In the genomic region with DNA sequence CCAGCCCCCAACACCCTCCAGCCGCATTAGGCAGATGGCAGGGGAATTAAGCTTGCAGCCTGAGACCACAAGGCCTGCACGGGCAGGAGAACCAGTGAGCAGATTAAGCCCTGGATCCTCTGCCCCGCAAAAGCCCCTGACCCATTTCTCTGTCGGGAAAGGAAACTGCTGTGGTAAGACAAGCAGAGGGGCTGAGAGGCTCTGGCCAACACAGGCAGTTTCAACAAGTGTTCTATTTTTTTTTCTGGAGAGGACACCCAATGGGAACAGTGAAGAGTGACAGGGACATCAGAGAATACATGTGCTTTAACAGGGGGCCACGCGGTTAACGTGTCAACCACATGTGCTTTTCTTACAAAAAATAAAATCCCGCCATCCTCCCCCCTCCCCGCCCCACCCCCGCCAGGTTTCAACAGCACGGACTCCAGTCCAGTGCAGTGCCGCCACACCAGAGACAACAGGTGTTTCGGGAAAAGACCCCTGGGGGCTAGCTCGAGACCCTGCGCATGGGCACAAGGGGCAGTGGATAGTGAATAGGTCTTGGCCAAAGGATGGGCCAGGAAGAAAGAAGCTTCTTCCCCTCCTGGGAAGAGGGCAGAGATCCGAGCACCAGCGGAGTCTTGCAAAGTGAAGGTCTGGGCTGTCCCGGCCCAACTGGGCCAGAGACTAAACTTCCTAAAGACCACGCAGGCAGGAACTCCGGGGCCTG, we compare ENCODE assay signal across 8 cellular contexts. TPM values are rescaled to one million over a fixed set of nuclear protein-coding genes. Genes with fewer than 3 reads are reported as not detected.
DNase-seq lines count a peak whose midpoint lies in the region; ATAC-seq and TF ChIP-seq lines count a peak whose summit lies in the region.

No MANE protein-coding gene starts in this region.

- peaks cover 6% of the 10 kb centered on the region; the same call in 1 of the 2 replicates for H3K36me3 Mint-ChIP-seq in WTC11
- H3K36me3 Mint-ChIP-seq in stimulated activated naive CD8-positive, alpha-beta T cell treated with anti-CD3 and anti-CD28 coated beads, Interleukin-15, Interleukin-2, amounts not matched to agents 100 ng/mL and 50 ng/mL, for 24 hours (ENCODE audit: low read depth): peaks cover 14% of the 10 kb centered on the region

- DNase-seq in AG10803 (ENCODE audit: low read depth): no peak
- DNase-seq in WTC11 (ENCODE audit: low spot score): peak; percentile 38
- DNase-seq in ecto neural progenitor cell (ENCODE audit: low spot score): peak; percentile 50
- DNase-seq in pons (ENCODE audit: low spot score): no peak

- peaks cover 15% of the 10 kb centered on the region for H3K27me3 Mint-ChIP-seq in WTC11 (ENCODE audit: low read depth)
- peaks cover 14% of the 10 kb centered on the region for H3K27me3 Mint-ChIP-seq in stimulated activated naive CD8-positive, alpha-beta T cell treated with anti-CD3 and anti-CD28 coated beads, Interleukin-15, Interleukin-2, amounts not matched to agents 100 ng/mL and 50 ng/mL, for 24 hours

- peak overlapping the region; percentile 81 for H3K4me3 Mint-ChIP-seq in WTC11
- H3K4me3 Mint-ChIP-seq in stimulated activated naive CD8-positive, alpha-beta T cell treated with anti-CD3 and anti-CD28 coated beads, Interleukin-15, Interleukin-2, amounts not matched to agents 100 ng/mL and 50 ng/mL, for 24 hours: peak overlapping the region; percentile 78

- peaks cover 4% of the 10 kb centered on the region for H3K36me3 ChIP-seq in mesodermal cell (ENCODE audit: control insufficient read depth, insufficient read depth, low read length)

- no peak overlapping the region for H3K27ac ChIP-seq in mesodermal cell (ENCODE audit: low read depth, low read length, severe bottlenecking)

- CTCF ChIA-PET in WTC11 (lab: Charles Lee): interaction anchor here (1.0 to 2.2 kb wide), 4 partner anchors 57 to 432 kb away, joined by 3 to 13 read pairs (median 5); no protein-coding TSS in a partner anchor

- TF ChIP-seq CTCF in AG10803 (conservative IDR thresholded peaks at IDR 0.05; ENCODE audit: low read length) (no peak), WTC11 (IDR thresholded peaks at IDR 0.05) (no peak)

- no peaks in the 10 kb centered on the region for H3K9me3 Mint-ChIP-seq in WTC11
- H3K9me3 Mint-ChIP-seq in stimulated activated naive CD8-positive, alpha-beta T cell treated with anti-CD3 and anti-CD28 coated beads, Interleukin-15, Interleukin-2, amounts not matched to agents 100 ng/mL and 50 ng/mL, for 24 hours: no peaks in the 10 kb centered on the region

- ATAC-seq in GM18873 (IDR thresholded peaks at IDR 0.05; ENCODE audit: low FRiP score, unreplicated experiment) (peak; percentile 24), HG03571 (IDR thresholded peaks at IDR 0.05; ENCODE audit: unreplicated experiment) (peak; percentile 23), WTC11 (peak; percentile 35)

- peaks cover 44% of the 10 kb centered on the region for H3K4me1 Mint-ChIP-seq in WTC11
- H3K4me1 Mint-ChIP-seq in stimulated activated naive CD8-positive, alpha-beta T cell treated with anti-CD3 and anti-CD28 coated beads, Interleukin-15, Interleukin-2, amounts not matched to agents 100 ng/mL and 50 ng/mL, for 24 hours (ENCODE audit: low read depth): peaks cover 62% of the 10 kb centered on the region

- peaks cover 16% of the 10 kb centered on the region for H3K4me1 ChIP-seq in mesodermal cell (ENCODE audit: control insufficient read depth, insufficient read depth, low read length, poor library complexity, severe bottlenecking)

- H3K27ac Mint-ChIP-seq in WTC11: no peak overlapping the region; the same call in 1 of the 2 replicates
- H3K27ac Mint-ChIP-seq in stimulated activated naive CD8-positive, alpha-beta T cell treated with anti-CD3 and anti-CD28 coated beads, Interleukin-15, Interleukin-2, amounts not matched to agents 100 ng/mL and 50 ng/mL, for 24 hours: peak overlapping the region; percentile 87

- no peaks in the 10 kb centered on the region for H3K9me3 ChIP-seq in mesodermal cell (ENCODE audit: control insufficient read depth, low read length)

- H3K4me3 ChIP-seq in AG10803 (ENCODE audit: low read length): peak overlapping the region; percentile 91
- H3K4me3 ChIP-seq in mesodermal cell (ENCODE audit: extremely low read depth, insufficient read depth, low read length, poor library complexity, severe bottlenecking): peak overlapping the region; percentile 89

- WGBS in mesodermal cell (ENCODE audit: insufficient coverage in 2 of 2), 2 experiments: 4 to 16% methylated on average over 9 to 10 of the region's 20 CpGs

- POLR2A ChIA-PET in WTC11 (lab: Charles Lee): interaction anchor here (0.6 kb wide), 1 partner anchor 599 kb away, joined by 3 read pairs; no protein-coding TSS in a partner anchor

TF ChIP-seq in WTC11, 78 proteins besides CTCF, POLR2A, EP300 and RAD21 (continues in another document):
- no peak for TF ChIP-seq ZNF396 (CRISPR knock-in tag; IDR thresholded peaks at IDR 0.05; ENCODE audit: borderline replicate concordance)
- TF ChIP-seq, protein P1, sequence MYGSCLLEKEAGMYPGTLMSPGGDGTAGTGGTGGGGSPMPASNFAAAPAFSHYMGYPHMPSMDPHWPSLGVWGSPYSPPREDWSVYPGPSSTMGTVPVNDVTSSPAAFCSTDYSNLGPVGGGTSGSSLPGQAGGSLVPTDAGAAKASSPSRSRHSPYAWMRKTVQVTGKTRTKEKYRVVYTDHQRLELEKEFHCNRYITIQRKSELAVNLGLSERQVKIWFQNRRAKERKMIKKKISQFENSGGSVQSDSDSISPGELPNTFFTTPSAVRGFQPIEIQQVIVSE (CRISPR knock-in tag; IDR thresholded peaks at IDR 0.05; ENCODE audit: borderline replicate concordance): no peak
- TF ChIP-seq, protein P2, sequence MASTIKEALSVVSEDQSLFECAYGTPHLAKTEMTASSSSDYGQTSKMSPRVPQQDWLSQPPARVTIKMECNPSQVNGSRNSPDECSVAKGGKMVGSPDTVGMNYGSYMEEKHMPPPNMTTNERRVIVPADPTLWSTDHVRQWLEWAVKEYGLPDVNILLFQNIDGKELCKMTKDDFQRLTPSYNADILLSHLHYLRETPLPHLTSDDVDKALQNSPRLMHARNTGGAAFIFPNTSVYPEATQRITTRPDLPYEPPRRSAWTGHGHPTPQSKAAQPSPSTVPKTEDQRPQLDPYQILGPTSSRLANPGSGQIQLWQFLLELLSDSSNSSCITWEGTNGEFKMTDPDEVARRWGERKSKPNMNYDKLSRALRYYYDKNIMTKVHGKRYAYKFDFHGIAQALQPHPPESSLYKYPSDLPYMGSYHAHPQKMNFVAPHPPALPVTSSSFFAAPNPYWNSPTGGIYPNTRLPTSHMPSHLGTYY (CRISPR knock-in tag; IDR thresholded peaks at IDR 0.05): no peak
- TF ChIP-seq, protein P3, sequence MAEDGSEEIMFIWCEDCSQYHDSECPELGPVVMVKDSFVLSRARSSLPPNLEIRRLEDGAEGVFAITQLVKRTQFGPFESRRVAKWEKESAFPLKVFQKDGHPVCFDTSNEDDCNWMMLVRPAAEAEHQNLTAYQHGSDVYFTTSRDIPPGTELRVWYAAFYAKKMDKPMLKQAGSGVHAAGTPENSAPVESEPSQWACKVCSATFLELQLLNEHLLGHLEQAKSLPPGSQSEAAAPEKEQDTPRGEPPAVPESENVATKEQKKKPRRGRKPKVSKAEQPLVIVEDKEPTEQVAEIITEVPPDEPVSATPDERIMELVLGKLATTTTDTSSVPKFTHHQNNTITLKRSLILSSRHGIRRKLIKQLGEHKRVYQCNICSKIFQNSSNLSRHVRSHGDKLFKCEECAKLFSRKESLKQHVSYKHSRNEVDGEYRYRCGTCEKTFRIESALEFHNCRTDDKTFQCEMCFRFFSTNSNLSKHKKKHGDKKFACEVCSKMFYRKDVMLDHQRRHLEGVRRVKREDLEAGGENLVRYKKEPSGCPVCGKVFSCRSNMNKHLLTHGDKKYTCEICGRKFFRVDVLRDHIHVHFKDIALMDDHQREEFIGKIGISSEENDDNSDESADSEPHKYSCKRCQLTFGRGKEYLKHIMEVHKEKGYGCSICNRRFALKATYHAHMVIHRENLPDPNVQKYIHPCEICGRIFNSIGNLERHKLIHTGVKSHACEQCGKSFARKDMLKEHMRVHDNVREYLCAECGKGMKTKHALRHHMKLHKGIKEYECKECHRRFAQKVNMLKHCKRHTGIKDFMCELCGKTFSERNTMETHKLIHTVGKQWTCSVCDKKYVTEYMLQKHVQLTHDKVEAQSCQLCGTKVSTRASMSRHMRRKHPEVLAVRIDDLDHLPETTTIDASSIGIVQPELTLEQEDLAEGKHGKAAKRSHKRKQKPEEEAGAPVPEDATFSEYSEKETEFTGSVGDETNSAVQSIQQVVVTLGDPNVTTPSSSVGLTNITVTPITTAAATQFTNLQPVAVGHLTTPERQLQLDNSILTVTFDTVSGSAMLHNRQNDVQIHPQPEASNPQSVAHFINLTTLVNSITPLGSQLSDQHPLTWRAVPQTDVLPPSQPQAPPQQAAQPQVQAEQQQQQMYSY (CRISPR knock-in tag; IDR thresholded peaks at IDR 0.05): no peak
- TF ChIP-seq, protein P4, sequence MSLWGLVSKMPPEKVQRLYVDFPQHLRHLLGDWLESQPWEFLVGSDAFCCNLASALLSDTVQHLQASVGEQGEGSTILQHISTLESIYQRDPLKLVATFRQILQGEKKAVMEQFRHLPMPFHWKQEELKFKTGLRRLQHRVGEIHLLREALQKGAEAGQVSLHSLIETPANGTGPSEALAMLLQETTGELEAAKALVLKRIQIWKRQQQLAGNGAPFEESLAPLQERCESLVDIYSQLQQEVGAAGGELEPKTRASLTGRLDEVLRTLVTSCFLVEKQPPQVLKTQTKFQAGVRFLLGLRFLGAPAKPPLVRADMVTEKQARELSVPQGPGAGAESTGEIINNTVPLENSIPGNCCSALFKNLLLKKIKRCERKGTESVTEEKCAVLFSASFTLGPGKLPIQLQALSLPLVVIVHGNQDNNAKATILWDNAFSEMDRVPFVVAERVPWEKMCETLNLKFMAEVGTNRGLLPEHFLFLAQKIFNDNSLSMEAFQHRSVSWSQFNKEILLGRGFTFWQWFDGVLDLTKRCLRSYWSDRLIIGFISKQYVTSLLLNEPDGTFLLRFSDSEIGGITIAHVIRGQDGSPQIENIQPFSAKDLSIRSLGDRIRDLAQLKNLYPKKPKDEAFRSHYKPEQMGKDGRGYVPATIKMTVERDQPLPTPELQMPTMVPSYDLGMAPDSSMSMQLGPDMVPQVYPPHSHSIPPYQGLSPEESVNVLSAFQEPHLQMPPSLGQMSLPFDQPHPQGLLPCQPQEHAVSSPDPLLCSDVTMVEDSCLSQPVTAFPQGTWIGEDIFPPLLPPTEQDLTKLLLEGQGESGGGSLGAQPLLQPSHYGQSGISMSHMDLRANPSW (CRISPR knock-in tag; conservative IDR thresholded peaks at IDR 0.05; ENCODE audit: low read depth): no peak
- no peak for TF ChIP-seq MYBL2 (CRISPR knock-in tag; IDR thresholded peaks at IDR 0.05)
- no peak for TF ChIP-seq CREM (CRISPR knock-in tag; IDR thresholded peaks at IDR 0.05)
- no peak for TF ChIP-seq FOXK1 (CRISPR knock-in tag; IDR thresholded peaks at IDR 0.05)

RNA-seq across cellular contexts. Expression of a gene that starts 0.8 kb away (rescaled TPM):
- total RNA-seq in WTC11 (2021): 12.1 to 13.9 TPM (median 12.8 TPM) in 3 replicates
- 6.5 TPM for polyA plus RNA-seq in mesodermal cell (2013, experiment 1 of 2)
- 6.3 TPM for polyA plus RNA-seq in mesodermal cell (2013, experiment 2 of 2)

RNA-seq across cellular contexts. Expression of a gene that starts 32.5 kb away (rescaled TPM):
- 0.02 to 0.25 TPM in 2 of 3 replicates, not detected in the other for total RNA-seq in WTC11 (2021)
- not detected for polyA plus RNA-seq in mesodermal cell (2013, experiment 1 of 2)
- polyA plus RNA-seq in mesodermal cell (2013, experiment 2 of 2): not detected

RNA-seq across cellular contexts. Expression of a gene that starts 51.6 kb away (rescaled TPM):
- total RNA-seq in WTC11 (2021): not detected in 3 replicates
- not detected for polyA plus RNA-seq in mesodermal cell (2013, experiment 1 of 2)
- not detected for polyA plus RNA-seq in mesodermal cell (2013, experiment 2 of 2)

Comparison
In these comparisons a context has a peak if more than half of its experiments do, and no peak if none do; other contexts are left out.
1. DNase-seq: peak in WTC11 (single experiment) and ecto neural progenitor cell (single experiment); none in AG10803 (single experiment) and pons (single experiment).
2. Peak in every context shown above with its lines, with median percentiles within 50 percentile points of each other: ATAC-seq.